In genomic region chr18:36638224-36638623, GRCh38 we compare ENCODE assay signal across 14 cellular contexts.
DNase-seq lines count a peak whose midpoint lies in the region; ATAC-seq and TF ChIP-seq lines count a peak whose summit lies in the region.
"Had no signal": no experiment of that assay in that cellular context is flagged by ENCODE, and none has a peak within 500 bp of the region (broad histone marks: within the 10 kb centered on the region; RNA-seq: fewer than 3 reads in every experiment).

No MANE protein-coding gene starts in this region.

- H3K36me3 ChIP-seq in SJCRH30 = no peaks in the 10 kb centered on the region
- H3K36me3 ChIP-seq: prostate gland, tibial nerve had no signal

- H3K27me3 ChIP-seq in SJCRH30 = no peaks in the 10 kb centered on the region
- H3K27me3 ChIP-seq: tibial nerve had no signal

- H3K4me1 Mint-ChIP-seq in nephron = peaks cover 20% of the 10 kb centered on the region
- H3K4me1 Mint-ChIP-seq: activated CD4-positive, alpha-beta T cell treated with anti-CD3 and anti-CD28 coated beads for 36 hours had no signal

- peak overlapping the region in 2 of 3 experiments; percentile 13 to 74 for H3K27ac Mint-ChIP-seq in nephron
- H3K27ac Mint-ChIP-seq: activated CD4-positive, alpha-beta T cell treated with anti-CD3 and anti-CD28 coated beads for 36 hours; activated naive CD4-positive, alpha-beta T cell treated with anti-CD3 and anti-CD28 coated beads, Interleukin-2, amount 50 U/mL, for 72 hours; CD8-positive, alpha-beta T cell had no signal

- H3K27ac ChIP-seq in SJCRH30 = no peak overlapping the region
- H3K27ac ChIP-seq: prostate gland, tibial nerve had no signal

- H3K4me1 ChIP-seq in SJCRH30 = no peaks in the 10 kb centered on the region
- H3K4me1 ChIP-seq: prostate gland, tibial nerve had no signal

- no peaks in the 10 kb centered on the region for H3K9me3 Mint-ChIP-seq in nephron
- H3K9me3 Mint-ChIP-seq: activated naive CD4-positive, alpha-beta T cell treated with anti-CD3 and anti-CD28 coated beads, Interleukin-2, amount 50 U/mL, for 72 hours; CD8-positive, alpha-beta T cell had no signal

- H3K36me3 Mint-ChIP-seq in nephron (ENCODE audit: low read depth) = no peaks in the 10 kb centered on the region
- H3K36me3 Mint-ChIP-seq: activated naive CD4-positive, alpha-beta T cell treated with anti-CD3 and anti-CD28 coated beads, Interleukin-2, amount 50 U/mL, for 72 hours; CD8-positive, alpha-beta T cell had no signal

- no peak for DNase-seq in SHP77 (lab: John Stamatoyannopoulos, UW)
- DNase-seq in SJCRH30 = no peak
- no peak for DNase-seq in globus pallidus (ENCODE audit: low spot score)
- DNase-seq in OCI-M2 (lab: John Stamatoyannopoulos, UW; ENCODE audit: unreplicated experiment) = no peak
- DNase-seq: activated CD4-positive, alpha-beta T cell treated with anti-CD3 and anti-CD28 coated beads for 36 hours; CD8-positive, alpha-beta T cell; mammary epithelial cell had no signal

- TF ChIP-seq CTCF in nephron (IDR thresholded peaks at IDR 0.05; ENCODE audit: unreplicated experiment in 3 of 3) = no peak

- no peak overlapping the region for H3K4me3 ChIP-seq in SJCRH30
- H3K4me3 ChIP-seq: prostate gland, tibial nerve had no signal

- no peak overlapping the region for H3K4me3 Mint-ChIP-seq in nephron
- H3K4me3 Mint-ChIP-seq: activated CD4-positive, alpha-beta T cell treated with anti-CD3 and anti-CD28 coated beads for 36 hours; CD8-positive, alpha-beta T cell had no signal

- H3K9me3 ChIP-seq in SJCRH30 (replicated peaks) = no peaks in the 10 kb centered on the region
- H3K9me3 ChIP-seq: prostate gland, tibial nerve had no signal

- no peaks in the 10 kb centered on the region for H3K27me3 Mint-ChIP-seq in nephron (ENCODE audit: low read depth)

- ATAC-seq in GM18873 (IDR thresholded peaks at IDR 0.05; ENCODE audit: low FRiP score, unreplicated experiment) (peak; percentile 97), GM21529 (IDR thresholded peaks at IDR 0.05; ENCODE audit: unreplicated experiment) (peak; percentile 90), HG03095 (IDR thresholded peaks at IDR 0.05; ENCODE audit: unreplicated experiment) (peak; percentile 91)
- ATAC-seq: activated CD4-positive, alpha-beta T cell treated with anti-CD3 and anti-CD28 coated beads for 36 hours; activated naive CD4-positive, alpha-beta T cell treated with anti-CD3 and anti-CD28 coated beads, Interleukin-2, amount 50 U/mL, for 72 hours; CD8-positive, alpha-beta T cell had no signal
